Comparison of ENCODE assay signal across 18 cellular contexts in the genomic region with DNA sequence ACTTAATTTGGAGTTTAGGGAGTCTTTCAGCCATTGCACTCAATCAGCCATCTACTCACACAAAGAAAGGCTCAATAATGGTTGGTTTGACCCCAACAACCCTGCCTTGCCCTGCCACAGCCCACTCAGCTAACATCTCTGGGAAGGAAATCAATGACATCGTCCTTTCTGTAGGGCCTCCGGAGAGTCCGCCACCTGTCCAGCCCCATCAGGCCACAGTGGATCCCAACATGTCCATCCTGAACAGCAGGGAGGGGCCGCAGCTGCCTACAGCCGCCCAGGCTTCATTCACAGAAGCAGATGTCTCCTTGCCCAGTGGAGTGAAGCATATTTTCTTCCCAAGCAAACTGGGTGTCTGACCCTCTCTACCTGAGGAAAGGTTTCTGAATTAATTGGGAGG. TPM values are rescaled to one million over a fixed set of nuclear protein-coding genes. Genes with fewer than 3 reads are reported as not detected.
DNase-seq lines count a peak whose midpoint lies in the region; ATAC-seq and TF ChIP-seq lines count a peak whose summit lies in the region.
"Had no signal": no experiment of that assay in that cellular context is flagged by ENCODE, and none has a peak within 500 bp of the region (broad histone marks: within the 10 kb centered on the region; RNA-seq: fewer than 3 reads in every experiment).

No MANE protein-coding gene starts in this region.

- CTCF ChIA-PET in HEK293T (lab: Yijun Ruan, JAX) = interaction anchor here (0.6 to 1.5 kb wide), 2 partner anchors 147 to 1043 kb away, joined by 3 read pairs; no protein-coding TSS in a partner anchor

- no peaks in the 10 kb centered on the region for H3K9me3 Mint-ChIP-seq in osteocyte (ENCODE audit: unreplicated experiment)
- H3K9me3 Mint-ChIP-seq in effector memory CD8-positive, alpha-beta T cell = no peaks in the 10 kb centered on the region

- H3K9me3 ChIP-seq in iPS-15b (ENCODE audit: control insufficient read depth, insufficient read depth, low read length) = no peaks in the 10 kb centered on the region
- H3K9me3 ChIP-seq: HAP-1 had no signal

- POLR2A ChIA-PET in HEK293T (lab: Yijun Ruan, JAX) = no interaction called here

- no peak overlapping the region for H3K9ac ChIP-seq in iPS-15b (ENCODE audit: low read depth, low read length)

- H3K4me1 Mint-ChIP-seq in osteocyte (ENCODE audit: unreplicated experiment) = peaks cover 11% of the 10 kb centered on the region
- peaks cover 7 to 12% of the 10 kb centered on the region in 2 donors for H3K4me1 Mint-ChIP-seq in effector memory CD8-positive, alpha-beta T cell (ENCODE audit: low read depth in 2 of 2)

- no peak for TF ChIP-seq CTCF in osteocyte (IDR thresholded peaks at IDR 0.05)

- no peaks in the 10 kb centered on the region for H3K36me3 ChIP-seq in iPS-15b (ENCODE audit: control insufficient read depth, insufficient read depth, low read length)
- H3K36me3 ChIP-seq: HAP-1 had no signal

- H3K4me3 Mint-ChIP-seq in osteocyte (ENCODE audit: unreplicated experiment) = no peak overlapping the region
- H3K4me3 Mint-ChIP-seq in effector memory CD8-positive, alpha-beta T cell = no peak overlapping the region

- H3K4me3 ChIP-seq in iPS-15b (ENCODE audit: low read depth, low read length) = peak overlapping the region; percentile 18
- H3K4me3 ChIP-seq: HAP-1 had no signal

- H3K27ac Mint-ChIP-seq in osteocyte (ENCODE audit: unreplicated experiment) = no peak overlapping the region
- no peak overlapping the region for H3K27ac Mint-ChIP-seq in effector memory CD8-positive, alpha-beta T cell

- H3K36me3 Mint-ChIP-seq in osteocyte (ENCODE audit: unreplicated experiment) = no peaks in the 10 kb centered on the region
- no peaks in the 10 kb centered on the region for H3K36me3 Mint-ChIP-seq in effector memory CD8-positive, alpha-beta T cell (ENCODE audit: insufficient read depth)

- peaks cover 84% of the 10 kb centered on the region for H3K27me3 Mint-ChIP-seq in osteocyte (ENCODE audit: unreplicated experiment)
- H3K27me3 Mint-ChIP-seq in effector memory CD8-positive, alpha-beta T cell = peaks cover 68 to 99% of the 10 kb centered on the region in 2 donors

- H3K27me3 ChIP-seq in iPS-15b (ENCODE audit: control insufficient read depth, insufficient read depth, low read length) = peaks cover 100% of the 10 kb centered on the region

- H3K4me1 ChIP-seq in iPS-15b (ENCODE audit: control insufficient read depth, insufficient read depth, low read length) = peaks cover 12% of the 10 kb centered on the region

- peak; percentile 6 for DNase-seq in AG20443 (ENCODE audit: low spot score)
- peak; percentile 2 for DNase-seq in HEK293T (ENCODE audit: extremely low spot score)
- peak; percentile 64 for DNase-seq in osteocyte (ENCODE audit: extremely low spot score, unreplicated experiment)
- no peak for DNase-seq in effector memory CD8-positive, alpha-beta T cell
- no peak for DNase-seq in activated CD4-positive, alpha-beta T cell treated with anti-CD3 and anti-CD28 coated beads, Interleukin-2, amount 50 U/mL, for 48 hours
- no peak for DNase-seq in foreskin melanocyte
- DNase-seq: DMS79, MM.1S, NCI-H1092, NCI-H1436 treated with DMSO at 0.1 percent for 48 hours, NCI-H2029 treated with DMSO at 0.1 percent for 48 hours, NCI-H2171, NCI-H526 had no signal

- no peak for ATAC-seq in effector memory CD8-positive, alpha-beta T cell (replicated peaks)

TF ChIP-seq in HEK293T, 16 proteins besides CTCF, POLR2A, EP300 and RAD21:
- no peak for TF ChIP-seq SUZ12 (IDR thresholded peaks at IDR 0.05)
- no peak for TF ChIP-seq BHLHE40 (IDR thresholded peaks at IDR 0.05; ENCODE audit: borderline replicate concordance)
- no peak for TF ChIP-seq SP1 (IDR thresholded peaks at IDR 0.05)
- no peak for TF ChIP-seq ARNT (IDR thresholded peaks at IDR 0.05)
- TF ChIP-seq TARDBP (IDR thresholded peaks at IDR 0.05) = no peak
- no peak for TF ChIP-seq FOXA1 (IDR thresholded peaks at IDR 0.05)
- no peak for TF ChIP-seq FOXM1 (IDR thresholded peaks at IDR 0.05; ENCODE audit: borderline replicate concordance)
- TF ChIP-seq NFRKB (IDR thresholded peaks at IDR 0.05) = no peak
- TF ChIP-seq HDGF (IDR thresholded peaks at IDR 0.05; ENCODE audit: borderline replicate concordance) = no peak
- no peak for TF ChIP-seq ELF4 (IDR thresholded peaks at IDR 0.05)
- no peak for TF ChIP-seq CTBP1 (IDR thresholded peaks at IDR 0.05; ENCODE audit: borderline replicate concordance)
- TF ChIP-seq LEF1 (IDR thresholded peaks at IDR 0.05; ENCODE audit: borderline replicate concordance) = no peak
- no peak for TF ChIP-seq FOXK2 (IDR thresholded peaks at IDR 0.05)
- TF ChIP-seq, protein P1, sequence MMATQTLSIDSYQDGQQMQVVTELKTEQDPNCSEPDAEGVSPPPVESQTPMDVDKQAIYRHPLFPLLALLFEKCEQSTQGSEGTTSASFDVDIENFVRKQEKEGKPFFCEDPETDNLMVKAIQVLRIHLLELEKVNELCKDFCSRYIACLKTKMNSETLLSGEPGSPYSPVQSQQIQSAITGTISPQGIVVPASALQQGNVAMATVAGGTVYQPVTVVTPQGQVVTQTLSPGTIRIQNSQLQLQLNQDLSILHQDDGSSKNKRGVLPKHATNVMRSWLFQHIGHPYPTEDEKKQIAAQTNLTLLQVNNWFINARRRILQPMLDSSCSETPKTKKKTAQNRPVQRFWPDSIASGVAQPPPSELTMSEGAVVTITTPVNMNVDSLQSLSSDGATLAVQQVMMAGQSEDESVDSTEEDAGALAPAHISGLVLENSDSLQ (IDR thresholded peaks at IDR 0.05) = no peak

RNA-seq across cellular contexts. Expression of gene CDX2, which starts 4.2 kb away (rescaled TPM):
- not detected in 2 replicates for total RNA-seq in osteocyte
- total RNA-seq: A673, LHCN-M2 had no signal

RNA-seq across cellular contexts. Expression of gene URAD, which starts 15.2 kb away (rescaled TPM):
- not detected in 2 replicates for total RNA-seq in osteocyte
- total RNA-seq: A673, LHCN-M2, SK-MEL-5 had no signal

RNA-seq across cellular contexts. Expression of gene PDX1, which starts 53.5 kb away (rescaled TPM):
- total RNA-seq in osteocyte = not detected in 2 replicates
- total RNA-seq: A673, LHCN-M2, SK-MEL-5 had no signal

Comparison
In these comparisons a context has a peak if more than half of its experiments do, and no peak if none do; other contexts are left out.
1. DNase-seq: peak in AG20443 (single experiment), HEK293T (single experiment) and osteocyte (single experiment); none in effector memory CD8-positive, alpha-beta T cell (0 of 3), activated CD4-positive, alpha-beta T cell treated with anti-CD3 and anti-CD28 coated beads, Interleukin-2, amount 50 U/mL, for 48 hours (0 of 2) and foreskin melanocyte (single experiment).